In the genomic region with DNA sequence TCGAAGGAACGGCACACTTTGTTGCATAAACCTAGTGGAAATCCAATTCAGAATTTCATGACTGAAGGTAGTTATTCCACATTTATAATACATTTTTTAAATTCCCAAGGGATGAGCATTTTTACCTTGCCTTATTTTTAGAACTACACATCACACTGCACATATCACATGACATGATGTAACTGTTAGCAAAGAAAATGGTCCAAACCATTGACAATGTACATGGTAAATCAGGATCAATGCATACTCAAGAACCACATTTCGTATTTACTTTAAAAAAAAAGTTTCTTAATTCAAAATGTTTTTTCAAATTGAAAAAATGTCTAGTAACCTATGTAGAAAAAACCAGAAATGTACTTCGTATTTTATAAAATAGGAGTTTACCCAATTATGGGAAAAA, we compare ENCODE assay signal across 8 cellular contexts. TPM values are rescaled to one million over a fixed set of nuclear protein-coding genes. Genes with fewer than 3 reads are reported as not detected.
DNase-seq lines count a peak whose midpoint lies in the region; ATAC-seq, FAIRE-seq and TF ChIP-seq lines count a peak whose summit lies in the region.

No MANE protein-coding gene starts in this region.

- H3K36me3 Mint-ChIP-seq in HFFc6 (ENCODE audit: low read depth) = peaks cover 12% of the 10 kb centered on the region
- H3K36me3 Mint-ChIP-seq in activated B cell treated with CpG ODN at 0.5 μM for 24 hours (ENCODE audit: low read depth) = peaks cover 33% of the 10 kb centered on the region

- no peak for TF ChIP-seq CTCF in HFFc6 (IDR thresholded peaks at IDR 0.05)
- TF ChIP-seq CTCF in activated B cell treated with CpG ODN at 0.5 μM for 24 hours (IDR thresholded peaks at IDR 0.05) = no peak
- no peak for TF ChIP-seq CTCF in foreskin fibroblast (IDR thresholded peaks at IDR 0.05; ENCODE audit: low read depth, low read length)
- TF ChIP-seq CTCF in D721Med (IDR thresholded peaks at IDR 0.05; ENCODE audit: insufficient read depth, missing control alignments) = no peak

- FAIRE-seq in D721Med (lab: Jason Lieb, UNC) = no peak

- intact Hi-C loops in activated B cell treated with CpG ODN at 0.5 μM for 24 hours (cut with micrococcal nuclease) = loop anchor here (5.0 kb wide), 4 partner anchors 93 to 1917 kb away; a partner anchor contains a TSS

- H3K9me3 Mint-ChIP-seq in HFFc6 = no peaks in the 10 kb centered on the region
- H3K9me3 Mint-ChIP-seq in activated B cell treated with CpG ODN at 0.5 μM for 24 hours = no peaks in the 10 kb centered on the region

- CTCF ChIA-PET in activated B cell treated with CpG ODN at 0.5 μM for 24 hours (lab: Charles Lee) = no interaction called here

- peaks cover 38% of the 10 kb centered on the region for H3K4me1 Mint-ChIP-seq in HFFc6 (ENCODE audit: low read depth)
- H3K4me1 Mint-ChIP-seq in activated B cell treated with CpG ODN at 0.5 μM for 24 hours = peaks cover 71% of the 10 kb centered on the region

- POLR2A ChIA-PET in activated B cell treated with CpG ODN at 0.5 μM for 24 hours (lab: Charles Lee) = no interaction called here

- H3K4me3 Mint-ChIP-seq in HFFc6 (peak overlapping the region; percentile 92), activated B cell treated with CpG ODN at 0.5 μM for 24 hours (peak overlapping the region; percentile 94)

- ATAC-seq in activated B cell treated with CpG ODN at 0.5 μM for 24 hours (ENCODE audit: low read depth) (no peak), HG02938 (IDR thresholded peaks at IDR 0.05; ENCODE audit: unreplicated experiment) (no peak)

- H3K4me3 ChIP-seq in foreskin fibroblast (ENCODE audit: low read depth in 1 of 2, low read length in 2 of 2) (peak overlapping the region; percentile 66 to 95), skin epidermis (peak overlapping the region; percentile 65 to 98 (median 90))

- DNase-seq in HFFc6 (no peak), activated B cell treated with CpG ODN at 0.5 μM for 24 hours (no peak), foreskin fibroblast (no peak), NCI-H524 treated with DMSO at 0.1 percent for 48 hours (lab: John Stamatoyannopoulos, UW) (no peak), D721Med (ENCODE audit: insufficient read length, low spot score) (no peak), NCI-H226 (no peak)

- no peaks in the 10 kb centered on the region for H3K27me3 Mint-ChIP-seq in HFFc6 (ENCODE audit: insufficient read depth)
- H3K27me3 Mint-ChIP-seq in activated B cell treated with CpG ODN at 0.5 μM for 24 hours = no peaks in the 10 kb centered on the region

- peak overlapping the region in 12 of 21 experiments; percentile 20 to 100 (median 100) for H3K27ac ChIP-seq in skin epidermis

- H3K27ac Mint-ChIP-seq in HFFc6 = no peak overlapping the region
- H3K27ac Mint-ChIP-seq in activated B cell treated with CpG ODN at 0.5 μM for 24 hours = peak overlapping the region; percentile 8

RNA-seq across cellular contexts. Expression of a gene that starts 2.5 kb away (rescaled TPM):
- 10 to 100 TPM; 23.8 to 33.0 (median 27.7) TPM for total RNA-seq in HFFc6 (2021; fragmentation: NEBNext Ultra II Directional; extraction: Animal tissue kit (Norgen Biotek cat#: 25700))
- 127 and 152 TPM in 2 replicates for total RNA-seq in activated B cell treated with CpG ODN at 0.5 μM for 24 hours
